ENCODE assay signal across 1 cellular context in genomic region chr19:29813665-29814064, GRCh38.
TF ChIP-seq lines count a peak whose summit lies in the region.

No MANE protein-coding gene starts in this region.

TF ChIP-seq in K562, 482 proteins besides CTCF, POLR2A, EP300 and RAD21 (continued from another document):
- TF ChIP-seq PKNOX1 (IDR thresholded peaks at IDR 0.05), result no peak
- no peak for TF ChIP-seq CBX3 (IDR thresholded peaks at IDR 0.05; ENCODE audit: borderline replicate concordance in 1 of 2, low read length in 2 of 2)
- TF ChIP-seq IFI16 (CRISPR knock-in tag; IDR thresholded peaks at IDR 0.05), result no peak
- TF ChIP-seq CREB5 (CRISPR knock-in tag; IDR thresholded peaks at IDR 0.05), result no peak
- peak; percentile 40; the same call in 1 of the 2 replicates for TF ChIP-seq TAL1 (IDR thresholded peaks at IDR 0.05)
- TF ChIP-seq ARID1B (IDR thresholded peaks at IDR 0.05), result peak; percentile 22; the same call in 1 of the 2 replicates
